Comparison of ENCODE assay signal across 1 cellular context in genomic region chr22:31399211-31400022, GRCh38.
TF ChIP-seq lines count a peak whose summit lies in the region.

DRG1 (plus strand) TSS chr22:31399604; CDS start chr22:31399684, 80 bp downstream.

TF ChIP-seq in HEK293, 187 proteins besides CTCF, POLR2A, EP300 and RAD21 (continued from another document):
- no peak for TF ChIP-seq REST (tag by site-specific recombination; IDR thresholded peaks at IDR 0.05)
- no peak for TF ChIP-seq ZNF792 (tag by site-specific recombination; IDR thresholded peaks at IDR 0.05)
- TF ChIP-seq ZBTB1 (tag by site-specific recombination; IDR thresholded peaks at IDR 0.05) = no peak
- TF ChIP-seq SP3 (tag by site-specific recombination; IDR thresholded peaks at IDR 0.05) = peak; percentile 87
- no peak for TF ChIP-seq SALL2 (tag by site-specific recombination; IDR thresholded peaks at IDR 0.05; ENCODE audit: borderline replicate concordance)
- TF ChIP-seq EGR2 (tag by site-specific recombination; IDR thresholded peaks at IDR 0.05; ENCODE audit: low read depth) = peak; percentile 78
- TF ChIP-seq SETDB1 (IDR thresholded peaks at IDR 0.05; ENCODE audit: insufficient read length, low read length) = no peak
- TF ChIP-seq ZNF610 (tag by site-specific recombination; IDR thresholded peaks at IDR 0.05; ENCODE audit: borderline replicate concordance) = peak; percentile 69
- peak; percentile 6; the same call in 1 of the 2 replicates for TF ChIP-seq TSHZ1 (tag by site-specific recombination; IDR thresholded peaks at IDR 0.05; ENCODE audit: borderline replicate concordance)
- no peak for TF ChIP-seq YY2 (tag by site-specific recombination; IDR thresholded peaks at IDR 0.05)
- TF ChIP-seq ZFP69B (tag by site-specific recombination; IDR thresholded peaks at IDR 0.05) = no peak
- no peak for TF ChIP-seq ZNF239 (tag by site-specific recombination; IDR thresholded peaks at IDR 0.05)
- no peak for TF ChIP-seq ZNF16 (tag by site-specific recombination; IDR thresholded peaks at IDR 0.05; ENCODE audit: low read depth)
- peak; percentile 52; the same call in 1 of the 2 replicates for TF ChIP-seq ZSCAN16 (tag by site-specific recombination; IDR thresholded peaks at IDR 0.05)
- TF ChIP-seq GLIS1 (tag by site-specific recombination; IDR thresholded peaks at IDR 0.05) = peak; percentile 85
- no peak for TF ChIP-seq SCRT2 (tag by site-specific recombination; IDR thresholded peaks at IDR 0.05)
- TF ChIP-seq ZNF24 (tag by site-specific recombination; IDR thresholded peaks at IDR 0.05) = peak; percentile 44
- TF ChIP-seq ZNF302 (tag by site-specific recombination; IDR thresholded peaks at IDR 0.05; ENCODE audit: low read depth) = no peak
- TF ChIP-seq ZNF280D (tag by site-specific recombination; IDR thresholded peaks at IDR 0.05) = no peak
- TF ChIP-seq KLF10 (tag by site-specific recombination; IDR thresholded peaks at IDR 0.05) = no peak; the same call in 1 of the 2 replicates
- no peak for TF ChIP-seq OVOL3 (tag by site-specific recombination; IDR thresholded peaks at IDR 0.05)
- TF ChIP-seq GLI4 (tag by site-specific recombination; IDR thresholded peaks at IDR 0.05) = peak; percentile 83; the same call in 1 of the 2 replicates
- peak; percentile 64 for TF ChIP-seq SP2 (tag by site-specific recombination; IDR thresholded peaks at IDR 0.05)
- TF ChIP-seq ZNF350 (tag by site-specific recombination; IDR thresholded peaks at IDR 0.05) = no peak
- no peak for TF ChIP-seq ZNF404 (tag by site-specific recombination; IDR thresholded peaks at IDR 0.05)
- TF ChIP-seq ZNF621 (tag by site-specific recombination; IDR thresholded peaks at IDR 0.05) = no peak
- no peak for TF ChIP-seq ZNF530 (tag by site-specific recombination; IDR thresholded peaks at IDR 0.05; ENCODE audit: low read depth)
- no peak for TF ChIP-seq ATF2 (tag by site-specific recombination; IDR thresholded peaks at IDR 0.05; ENCODE audit: low read depth)
- TF ChIP-seq ZNF701 (tag by site-specific recombination; IDR thresholded peaks at IDR 0.05) = no peak
- no peak for TF ChIP-seq ZNF645 (tag by site-specific recombination; IDR thresholded peaks at IDR 0.05)
- no peak for TF ChIP-seq ZNF747 (tag by site-specific recombination; IDR thresholded peaks at IDR 0.05)
- TF ChIP-seq PRDM1 (tag by site-specific recombination; IDR thresholded peaks at IDR 0.05) = no peak
- no peak for TF ChIP-seq ZNF426 (tag by site-specific recombination; IDR thresholded peaks at IDR 0.05)
- peak; percentile 85 for TF ChIP-seq ZIC2 (tag by site-specific recombination; IDR thresholded peaks at IDR 0.05)
- no peak for TF ChIP-seq GLI2 (tag by site-specific recombination; IDR thresholded peaks at IDR 0.05; ENCODE audit: borderline replicate concordance, low read depth)
- TF ChIP-seq ZNF362 (tag by site-specific recombination; IDR thresholded peaks at IDR 0.05) = no peak
- no peak for TF ChIP-seq ZNF341 (tag by site-specific recombination; IDR thresholded peaks at IDR 0.05; ENCODE audit: low read depth)
- TF ChIP-seq ZNF514 (tag by site-specific recombination; IDR thresholded peaks at IDR 0.05) = no peak
- TF ChIP-seq KLF7 (tag by site-specific recombination; IDR thresholded peaks at IDR 0.05; ENCODE audit: borderline replicate concordance) = peak; percentile 68; the same call in 1 of the 2 replicates
- TF ChIP-seq ZNF48 (tag by site-specific recombination; IDR thresholded peaks at IDR 0.05) = no peak
- no peak for TF ChIP-seq ZNF433 (tag by site-specific recombination; IDR thresholded peaks at IDR 0.05; ENCODE audit: low read depth)
- TF ChIP-seq ZNF146 (tag by site-specific recombination; IDR thresholded peaks at IDR 0.05) = no peak
- 0 out of 2 replicates have a peak, but pooled peaks have one; percentile 18 for TF ChIP-seq ZNF785 (tag by site-specific recombination; IDR thresholded peaks at IDR 0.05)
